ENCODE assay signal across 8 cellular contexts in genomic region chr17:10729334-10730193, GRCh38. TPM values are rescaled to one million over a fixed set of nuclear protein-coding genes. Genes with fewer than 3 reads are reported as not detected.
A peak's percentile ranks its signal among the peaks of the same experiment; 100 is the strongest.
DNase-seq lines count a peak whose midpoint lies in the region; ATAC-seq, FAIRE-seq and TF ChIP-seq lines count a peak whose summit lies in the region.

TMEM220 (minus strand) TSS chr17:10730023; CDS start chr17:10729851, 172 bp downstream.

- TF ChIP-seq POLR2A in GM12892 (IDR thresholded peaks at IDR 0.05; ENCODE audit: low read depth, low read length) (peak; percentile 15; the same call in 1 of the 2 replicates), vagina (IDR thresholded peaks at IDR 0.05) (peak in 1 of 2 donors; percentile 34)

- H3K4me1 ChIP-seq in SJCRH30 (no peaks in the 10 kb centered on the region), vagina (peaks cover 11% of the 10 kb centered on the region)

- peak; percentile 58 for FAIRE-seq in GM12892 (lab: Jason Lieb, UNC)

- H3K9me3 ChIP-seq in SJCRH30 (replicated peaks) = no peaks in the 10 kb centered on the region
- no peaks in the 10 kb centered on the region for H3K9me3 ChIP-seq in vagina

- no peak for TF ChIP-seq CTCF in vagina (IDR thresholded peaks at IDR 0.05)

- intact Hi-C loops in left cardiac atrium (cut with DNase I) (loop anchor here in 1 of 2 donors (10.0 kb wide), 1 partner anchor 925 kb away; no protein-coding TSS in a partner anchor), vagina (cut with DNase I) (no loop called here)

- no peaks in the 10 kb centered on the region for H3K27me3 ChIP-seq in SJCRH30
- no peaks in the 10 kb centered on the region for H3K27me3 ChIP-seq in vagina

- peak; percentile 77 for ATAC-seq in HG02642 (IDR thresholded peaks at IDR 0.05; ENCODE audit: poor library complexity, unreplicated experiment)
- peak; percentile 97 for ATAC-seq in left cardiac atrium

- H3K4me3 ChIP-seq in SJCRH30 (peak within 1 kb of the TSS; percentile 69), vagina (peak within 1 kb of the TSS; percentile 74 to 79)

- H3K27ac ChIP-seq in SJCRH30 = peak within 1 kb of the TSS; percentile 80
- H3K27ac ChIP-seq in vagina = peak within 1 kb of the TSS; percentile 95

- DNase-seq in GM12892 (ENCODE audit: insufficient read length) (peak; percentile 25), SJCRH30 (peak; percentile 53 to 67), amniotic stem cell (lab: John Stamatoyannopoulos, UW) (peak; percentile 22), left cardiac atrium (peak; percentile 87), pons (ENCODE audit: low spot score) (peak; percentile 47), vagina (ENCODE audit: extremely low spot score in 2 of 2) (peak in 1 of 2 donors; percentile 92), HuH-7.5 (ENCODE audit: low spot score) (no peak)

- H3K36me3 ChIP-seq in SJCRH30 = no peaks in the 10 kb centered on the region
- no peaks in the 10 kb centered on the region for H3K36me3 ChIP-seq in vagina

RNA-seq across cellular contexts. Expression of gene TMEM220, which starts in this region (rescaled TPM):
- 0.81 TPM for polyA plus RNA-seq in GM12892 (2012; ENCODE audit: missing spikeins)
- total RNA-seq in SJCRH30 (2014; rRNA removed; shearing (Covaris generic)) = 0.99 and 1.1 TPM in 2 replicates
- total RNA-seq in left cardiac atrium (1 to 10 TPM; 7.7 to 8.0 TPM), vagina (10.3 TPM)
